Comparison of ENCODE assay signal across 21 cellular contexts in the genomic region with DNA sequence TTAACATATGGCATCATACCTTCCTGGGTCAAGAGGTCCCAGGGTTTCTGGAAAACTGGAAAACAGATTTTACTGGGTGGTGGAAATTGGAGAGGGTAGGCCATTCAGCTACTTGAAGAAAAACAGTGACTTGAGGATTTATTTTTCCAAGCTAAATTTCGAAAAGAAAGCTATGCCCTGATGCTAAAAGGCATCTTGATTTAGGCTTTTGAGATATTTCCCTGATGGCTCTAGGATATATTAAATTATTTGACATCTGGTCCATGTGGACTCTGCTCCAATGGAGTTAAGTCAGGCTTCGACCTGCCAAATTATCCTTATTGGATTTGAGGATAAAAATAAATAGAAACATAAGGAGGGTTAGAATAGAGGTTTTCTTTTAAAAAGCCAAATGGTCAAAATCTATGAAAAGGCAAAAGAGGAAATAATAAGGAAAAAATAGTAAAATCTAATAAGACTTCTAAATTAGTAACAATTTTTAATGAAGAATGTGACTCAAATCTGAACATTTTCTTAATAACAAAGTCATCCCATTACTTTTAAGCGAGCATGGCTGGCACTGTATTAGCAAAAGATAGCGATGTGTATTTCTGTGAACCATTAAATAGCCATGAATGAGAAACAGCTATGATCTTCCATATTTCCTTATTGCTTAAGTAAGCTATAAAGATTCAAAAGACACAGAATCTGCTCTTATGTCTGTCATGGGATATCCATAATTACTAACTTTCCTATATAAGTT.
"Had no signal": no experiment of that assay in that cellular context is flagged by ENCODE, and none has a peak within 500 bp of the region (broad histone marks: within the 10 kb centered on the region; RNA-seq: fewer than 3 reads in every experiment).

No MANE protein-coding gene starts in this region.

- H3K4me1 Mint-ChIP-seq: activated B cell treated with CpG ODN at 0.5 μM for 24 hours; activated CD4-positive, alpha-beta memory T cell treated with anti-CD3 and anti-CD28 coated beads, Interleukin-2, amount 10 ng/mL, durations not matched to agents 7 days and 5 days; activated CD4-positive, alpha-beta T cell treated with anti-CD3 and anti-CD28 coated beads, Interleukin-2, amount 10 ng/mL, durations not matched to agents 7 days and 5 days; activated naive CD8-positive, alpha-beta T cell treated with anti-CD3 and anti-CD28 coated beads, Interleukin-2, amount 10 ng/mL, durations not matched to agents 7 days and 5 days; T-helper 17 cell had no signal

- DNase-seq: activated B cell treated with CpG ODN at 0.5 μM for 24 hours; activated CD4-positive, alpha-beta memory T cell treated with anti-CD3 and anti-CD28 coated beads, Interleukin-2, amount 10 ng/mL, durations not matched to agents 7 days and 5 days; activated CD4-positive, alpha-beta T cell treated with anti-CD3 and anti-CD28 coated beads for 1 hour; activated CD4-positive, alpha-beta T cell treated with anti-CD3 and anti-CD28 coated beads, Interleukin-2, amount 10 ng/mL, durations not matched to agents 7 days and 5 days; activated CD8-positive, alpha-beta memory T cell treated with anti-CD3 and anti-CD28 coated beads, Interleukin-2, amount 50 U/mL, for 48 hours; activated naive CD4-positive, alpha-beta T cell treated with anti-CD3 and anti-CD28 coated beads, Interleukin-2, amount 50 U/mL, for 16 hours; activated naive CD8-positive, alpha-beta T cell treated with anti-CD3 and anti-CD28 coated beads, Interleukin-2, amount 10 ng/mL, durations not matched to agents 7 days and 5 days; activated T-cell treated with anti-CD3 and anti-CD28 coated beads, Interleukin-2, amount 50 U/mL, for 1 hour; adrenal gland; anterior cingulate cortex; KBM-7; NCI-H1105 treated with DMSO at 0.1 percent for 48 hours; NCI-H1436 treated with DMSO at 0.1 percent for 48 hours; NCI-H187; NCI-H2081; NCI-H526; Peyer's patch; Right ventricle myocardium superior; SJCRH30; T-helper 17 cell; T-helper 9 cell had no signal

- H3K36me3 Mint-ChIP-seq: activated naive CD8-positive, alpha-beta T cell treated with anti-CD3 and anti-CD28 coated beads, Interleukin-2, amount 10 ng/mL, durations not matched to agents 7 days and 5 days had no signal

- H3K27ac Mint-ChIP-seq: activated B cell treated with CpG ODN at 0.5 μM for 24 hours; activated CD4-positive, alpha-beta memory T cell treated with anti-CD3 and anti-CD28 coated beads, Interleukin-2, amount 10 ng/mL, durations not matched to agents 7 days and 5 days; activated CD4-positive, alpha-beta T cell treated with anti-CD3 and anti-CD28 coated beads, Interleukin-2, amount 10 ng/mL, durations not matched to agents 7 days and 5 days; activated naive CD8-positive, alpha-beta T cell treated with anti-CD3 and anti-CD28 coated beads, Interleukin-2, amount 10 ng/mL, durations not matched to agents 7 days and 5 days; T-helper 17 cell had no signal

- H3K4me3 ChIP-seq: adrenal gland, Peyer's patch, SJCRH30 had no signal

- H3K4me3 Mint-ChIP-seq: activated B cell treated with CpG ODN at 0.5 μM for 24 hours; activated CD4-positive, alpha-beta memory T cell treated with anti-CD3 and anti-CD28 coated beads, Interleukin-2, amount 10 ng/mL, durations not matched to agents 7 days and 5 days; activated CD4-positive, alpha-beta T cell treated with anti-CD3 and anti-CD28 coated beads, Interleukin-2, amount 10 ng/mL, durations not matched to agents 7 days and 5 days; activated naive CD8-positive, alpha-beta T cell treated with anti-CD3 and anti-CD28 coated beads, Interleukin-2, amount 10 ng/mL, durations not matched to agents 7 days and 5 days; T-helper 17 cell had no signal

- H3K9me3 Mint-ChIP-seq: activated B cell treated with CpG ODN at 0.5 μM for 24 hours; activated CD4-positive, alpha-beta memory T cell treated with anti-CD3 and anti-CD28 coated beads, Interleukin-2, amount 10 ng/mL, durations not matched to agents 7 days and 5 days; activated CD4-positive, alpha-beta T cell treated with anti-CD3 and anti-CD28 coated beads, Interleukin-2, amount 10 ng/mL, durations not matched to agents 7 days and 5 days; activated naive CD8-positive, alpha-beta T cell treated with anti-CD3 and anti-CD28 coated beads, Interleukin-2, amount 10 ng/mL, durations not matched to agents 7 days and 5 days had no signal
